ENCODE assay signal across 1 cellular context in the genomic region with DNA sequence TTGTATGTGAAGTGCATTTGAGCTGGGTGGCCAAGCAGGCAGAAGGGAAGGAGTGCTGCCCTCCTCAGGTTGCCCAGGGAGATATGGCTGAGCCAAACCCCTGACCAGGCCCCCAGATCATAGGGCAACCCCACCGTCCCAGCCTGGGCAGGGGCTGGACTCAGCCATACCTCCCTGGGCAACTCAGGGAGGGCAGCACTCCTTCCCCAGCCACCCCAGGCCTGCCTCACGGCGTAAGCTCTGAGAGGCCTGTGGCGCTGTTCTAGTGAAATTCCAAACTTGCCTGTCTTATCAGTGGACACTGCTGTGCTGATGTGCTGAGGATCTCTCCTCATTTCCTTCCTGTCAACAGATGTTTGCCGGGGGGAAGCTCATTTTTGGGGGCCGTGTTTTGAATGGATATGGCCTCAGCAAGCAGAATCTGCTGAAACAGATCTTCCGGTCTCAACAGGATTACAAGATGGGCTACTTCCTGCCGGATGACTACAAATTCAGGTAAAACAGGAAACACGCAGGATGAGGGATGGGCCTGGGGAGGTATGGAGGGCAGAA.
A peak's percentile ranks its signal among the peaks of the same experiment; 100 is the strongest.
TF ChIP-seq lines count a peak whose summit lies in the region.

No MANE protein-coding gene starts in this region.

TF ChIP-seq in K562, 482 proteins besides CTCF, POLR2A, EP300 and RAD21 (continued from another document and continues in another):
- peak; percentile 61; the same call in 1 of the 2 replicates for TF ChIP-seq EHMT2 (IDR thresholded peaks at IDR 0.05)
- TF ChIP-seq FOXA3 (CRISPR knock-in tag; conservative IDR thresholded peaks at IDR 0.05 in 1 of 2, IDR thresholded peaks at IDR 0.05 in 1 of 2): no peak
- TF ChIP-seq GABPB1 (CRISPR knock-in tag; IDR thresholded peaks at IDR 0.05): peak; percentile 45; the same call in 1 of the 2 replicates
- TF ChIP-seq ZNF274 (IDR thresholded peaks at IDR 0.05; ENCODE audit: borderline replicate concordance, low read depth, low read length): no peak
- TF ChIP-seq HMGN3 (IDR thresholded peaks at IDR 0.05; ENCODE audit: borderline replicate concordance, extremely low read depth, insufficient read length, low read depth, low read length): no peak
- no peak for TF ChIP-seq CHAMP1 (IDR thresholded peaks at IDR 0.05)
- TF ChIP-seq, protein P1, sequence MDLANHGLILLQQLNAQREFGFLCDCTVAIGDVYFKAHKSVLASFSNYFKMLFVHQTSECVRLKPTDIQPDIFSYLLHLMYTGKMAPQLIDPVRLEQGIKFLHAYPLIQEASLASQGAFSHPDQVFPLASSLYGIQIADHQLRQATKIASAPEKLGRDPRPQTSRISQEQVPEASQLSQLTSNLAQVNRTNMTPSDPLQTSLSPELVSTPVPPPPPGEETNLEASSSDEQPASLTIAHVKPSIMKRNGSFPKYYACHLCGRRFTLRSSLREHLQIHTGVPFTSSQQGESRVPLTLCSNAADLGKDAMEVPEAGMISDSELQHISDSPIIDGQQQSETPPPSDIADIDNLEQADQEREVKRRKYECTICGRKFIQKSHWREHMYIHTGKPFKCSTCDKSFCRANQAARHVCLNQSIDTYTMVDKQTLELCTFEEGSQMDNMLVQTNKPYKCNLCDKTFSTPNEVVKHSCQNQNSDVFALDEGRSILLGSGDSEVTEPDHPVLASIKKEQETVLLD (IDR thresholded peaks at IDR 0.05): no peak
- TF ChIP-seq TAL1 (IDR thresholded peaks at IDR 0.05): peak; percentile 72
- no peak for TF ChIP-seq FUS (optimal IDR thresholded peaks at IDR 0.05; ENCODE audit: low read depth, low read length)
- TF ChIP-seq RFX7 (CRISPR knock-in tag; IDR thresholded peaks at IDR 0.05): no peak
- TF ChIP-seq ZBTB7A (IDR thresholded peaks at IDR 0.05; ENCODE audit: borderline replicate concordance, control insufficient read depth, low read depth, low read length): no peak
- TF ChIP-seq DACH1 (IDR thresholded peaks at IDR 0.05; ENCODE audit: partially characterized antibody): no peak
- TF ChIP-seq, protein P2, sequence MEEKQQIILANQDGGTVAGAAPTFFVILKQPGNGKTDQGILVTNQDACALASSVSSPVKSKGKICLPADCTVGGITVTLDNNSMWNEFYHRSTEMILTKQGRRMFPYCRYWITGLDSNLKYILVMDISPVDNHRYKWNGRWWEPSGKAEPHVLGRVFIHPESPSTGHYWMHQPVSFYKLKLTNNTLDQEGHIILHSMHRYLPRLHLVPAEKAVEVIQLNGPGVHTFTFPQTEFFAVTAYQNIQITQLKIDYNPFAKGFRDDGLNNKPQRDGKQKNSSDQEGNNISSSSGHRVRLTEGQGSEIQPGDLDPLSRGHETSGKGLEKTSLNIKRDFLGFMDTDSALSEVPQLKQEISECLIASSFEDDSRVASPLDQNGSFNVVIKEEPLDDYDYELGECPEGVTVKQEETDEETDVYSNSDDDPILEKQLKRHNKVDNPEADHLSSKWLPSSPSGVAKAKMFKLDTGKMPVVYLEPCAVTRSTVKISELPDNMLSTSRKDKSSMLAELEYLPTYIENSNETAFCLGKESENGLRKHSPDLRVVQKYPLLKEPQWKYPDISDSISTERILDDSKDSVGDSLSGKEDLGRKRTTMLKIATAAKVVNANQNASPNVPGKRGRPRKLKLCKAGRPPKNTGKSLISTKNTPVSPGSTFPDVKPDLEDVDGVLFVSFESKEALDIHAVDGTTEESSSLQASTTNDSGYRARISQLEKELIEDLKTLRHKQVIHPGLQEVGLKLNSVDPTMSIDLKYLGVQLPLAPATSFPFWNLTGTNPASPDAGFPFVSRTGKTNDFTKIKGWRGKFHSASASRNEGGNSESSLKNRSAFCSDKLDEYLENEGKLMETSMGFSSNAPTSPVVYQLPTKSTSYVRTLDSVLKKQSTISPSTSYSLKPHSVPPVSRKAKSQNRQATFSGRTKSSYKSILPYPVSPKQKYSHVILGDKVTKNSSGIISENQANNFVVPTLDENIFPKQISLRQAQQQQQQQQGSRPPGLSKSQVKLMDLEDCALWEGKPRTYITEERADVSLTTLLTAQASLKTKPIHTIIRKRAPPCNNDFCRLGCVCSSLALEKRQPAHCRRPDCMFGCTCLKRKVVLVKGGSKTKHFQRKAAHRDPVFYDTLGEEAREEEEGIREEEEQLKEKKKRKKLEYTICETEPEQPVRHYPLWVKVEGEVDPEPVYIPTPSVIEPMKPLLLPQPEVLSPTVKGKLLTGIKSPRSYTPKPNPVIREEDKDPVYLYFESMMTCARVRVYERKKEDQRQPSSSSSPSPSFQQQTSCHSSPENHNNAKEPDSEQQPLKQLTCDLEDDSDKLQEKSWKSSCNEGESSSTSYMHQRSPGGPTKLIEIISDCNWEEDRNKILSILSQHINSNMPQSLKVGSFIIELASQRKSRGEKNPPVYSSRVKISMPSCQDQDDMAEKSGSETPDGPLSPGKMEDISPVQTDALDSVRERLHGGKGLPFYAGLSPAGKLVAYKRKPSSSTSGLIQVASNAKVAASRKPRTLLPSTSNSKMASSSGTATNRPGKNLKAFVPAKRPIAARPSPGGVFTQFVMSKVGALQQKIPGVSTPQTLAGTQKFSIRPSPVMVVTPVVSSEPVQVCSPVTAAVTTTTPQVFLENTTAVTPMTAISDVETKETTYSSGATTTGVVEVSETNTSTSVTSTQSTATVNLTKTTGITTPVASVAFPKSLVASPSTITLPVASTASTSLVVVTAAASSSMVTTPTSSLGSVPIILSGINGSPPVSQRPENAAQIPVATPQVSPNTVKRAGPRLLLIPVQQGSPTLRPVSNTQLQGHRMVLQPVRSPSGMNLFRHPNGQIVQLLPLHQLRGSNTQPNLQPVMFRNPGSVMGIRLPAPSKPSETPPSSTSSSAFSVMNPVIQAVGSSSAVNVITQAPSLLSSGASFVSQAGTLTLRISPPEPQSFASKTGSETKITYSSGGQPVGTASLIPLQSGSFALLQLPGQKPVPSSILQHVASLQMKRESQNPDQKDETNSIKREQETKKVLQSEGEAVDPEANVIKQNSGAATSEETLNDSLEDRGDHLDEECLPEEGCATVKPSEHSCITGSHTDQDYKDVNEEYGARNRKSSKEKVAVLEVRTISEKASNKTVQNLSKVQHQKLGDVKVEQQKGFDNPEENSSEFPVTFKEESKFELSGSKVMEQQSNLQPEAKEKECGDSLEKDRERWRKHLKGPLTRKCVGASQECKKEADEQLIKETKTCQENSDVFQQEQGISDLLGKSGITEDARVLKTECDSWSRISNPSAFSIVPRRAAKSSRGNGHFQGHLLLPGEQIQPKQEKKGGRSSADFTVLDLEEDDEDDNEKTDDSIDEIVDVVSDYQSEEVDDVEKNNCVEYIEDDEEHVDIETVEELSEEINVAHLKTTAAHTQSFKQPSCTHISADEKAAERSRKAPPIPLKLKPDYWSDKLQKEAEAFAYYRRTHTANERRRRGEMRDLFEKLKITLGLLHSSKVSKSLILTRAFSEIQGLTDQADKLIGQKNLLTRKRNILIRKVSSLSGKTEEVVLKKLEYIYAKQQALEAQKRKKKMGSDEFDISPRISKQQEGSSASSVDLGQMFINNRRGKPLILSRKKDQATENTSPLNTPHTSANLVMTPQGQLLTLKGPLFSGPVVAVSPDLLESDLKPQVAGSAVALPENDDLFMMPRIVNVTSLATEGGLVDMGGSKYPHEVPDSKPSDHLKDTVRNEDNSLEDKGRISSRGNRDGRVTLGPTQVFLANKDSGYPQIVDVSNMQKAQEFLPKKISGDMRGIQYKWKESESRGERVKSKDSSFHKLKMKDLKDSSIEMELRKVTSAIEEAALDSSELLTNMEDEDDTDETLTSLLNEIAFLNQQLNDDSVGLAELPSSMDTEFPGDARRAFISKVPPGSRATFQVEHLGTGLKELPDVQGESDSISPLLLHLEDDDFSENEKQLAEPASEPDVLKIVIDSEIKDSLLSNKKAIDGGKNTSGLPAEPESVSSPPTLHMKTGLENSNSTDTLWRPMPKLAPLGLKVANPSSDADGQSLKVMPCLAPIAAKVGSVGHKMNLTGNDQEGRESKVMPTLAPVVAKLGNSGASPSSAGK (IDR thresholded peaks at IDR 0.05): no peak
- TF ChIP-seq ZBTB11 (CRISPR knock-in tag; IDR thresholded peaks at IDR 0.05): peak in 1 of 3 experiments; percentile 84; a peak in 2 of 6 replicates
- no peak for TF ChIP-seq BRD4 (IDR thresholded peaks at IDR 0.05)
- TF ChIP-seq KLF6 (CRISPR knock-in tag; IDR thresholded peaks at IDR 0.05; ENCODE audit: borderline replicate concordance): 0 out of 2 replicates have a peak, but pooled peaks have one; percentile 16
- TF ChIP-seq, protein P3, sequence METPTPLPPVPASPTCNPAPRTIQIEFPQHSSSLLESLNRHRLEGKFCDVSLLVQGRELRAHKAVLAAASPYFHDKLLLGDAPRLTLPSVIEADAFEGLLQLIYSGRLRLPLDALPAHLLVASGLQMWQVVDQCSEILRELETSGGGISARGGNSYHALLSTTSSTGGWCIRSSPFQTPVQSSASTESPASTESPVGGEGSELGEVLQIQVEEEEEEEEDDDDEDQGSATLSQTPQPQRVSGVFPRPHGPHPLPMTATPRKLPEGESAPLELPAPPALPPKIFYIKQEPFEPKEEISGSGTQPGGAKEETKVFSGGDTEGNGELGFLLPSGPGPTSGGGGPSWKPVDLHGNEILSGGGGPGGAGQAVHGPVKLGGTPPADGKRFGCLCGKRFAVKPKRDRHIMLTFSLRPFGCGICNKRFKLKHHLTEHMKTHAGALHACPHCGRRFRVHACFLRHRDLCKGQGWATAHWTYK (CRISPR knock-in tag; IDR thresholded peaks at IDR 0.05): 0 out of 2 replicates have a peak, but pooled peaks have one; percentile 50
- no peak for TF ChIP-seq BCLAF1 (IDR thresholded peaks at IDR 0.05; ENCODE audit: borderline replicate concordance in 1 of 2, control insufficient read depth in 1 of 2, low read depth in 2 of 2, low read length in 1 of 2)
- TF ChIP-seq SIN3A (IDR thresholded peaks at IDR 0.05; ENCODE audit: borderline replicate concordance in 2 of 2, control insufficient read depth in 1 of 2, low read depth in 2 of 2, low read length in 2 of 2): no peak
- TF ChIP-seq, protein P4, sequence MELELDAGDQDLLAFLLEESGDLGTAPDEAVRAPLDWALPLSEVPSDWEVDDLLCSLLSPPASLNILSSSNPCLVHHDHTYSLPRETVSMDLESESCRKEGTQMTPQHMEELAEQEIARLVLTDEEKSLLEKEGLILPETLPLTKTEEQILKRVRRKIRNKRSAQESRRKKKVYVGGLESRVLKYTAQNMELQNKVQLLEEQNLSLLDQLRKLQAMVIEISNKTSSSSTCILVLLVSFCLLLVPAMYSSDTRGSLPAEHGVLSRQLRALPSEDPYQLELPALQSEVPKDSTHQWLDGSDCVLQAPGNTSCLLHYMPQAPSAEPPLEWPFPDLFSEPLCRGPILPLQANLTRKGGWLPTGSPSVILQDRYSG (tag; conservative IDR thresholded peaks at IDR 0.05; ENCODE audit: low read depth): no peak
- TF ChIP-seq MXD1 (CRISPR knock-in tag; IDR thresholded peaks at IDR 0.05; ENCODE audit: borderline replicate concordance, poor library complexity, severe bottlenecking): no peak
- TF ChIP-seq MAZ (CRISPR knock-in tag; conservative IDR thresholded peaks at IDR 0.05 in 1 of 2, IDR thresholded peaks at IDR 0.05 in 1 of 2): peak; percentile 13 to 48; a peak in 2 of 4 replicates
- TF ChIP-seq HDAC1 (IDR thresholded peaks at IDR 0.05): no peak
